ENCODE assay signal across 2 cellular contexts in genomic region chr6:162014069-162014811, GRCh38.
TF ChIP-seq lines count a peak whose summit lies in the region.

No MANE protein-coding gene starts in this region.

TF ChIP-seq in GM23338, 12 proteins besides CTCF, POLR2A, EP300 and RAD21:
- TF ChIP-seq ZNF462 (CRISPR knock-in tag; IDR thresholded peaks at IDR 0.05) (no peak), NANOG (IDR thresholded peaks at IDR 0.05; ENCODE audit: borderline replicate concordance) (no peak), EZH2phosphoT487 (IDR thresholded peaks at IDR 0.05; ENCODE audit: unreplicated experiment) (no peak), ZNF114 (CRISPR knock-in tag; IDR thresholded peaks at IDR 0.05) (no peak), ETS1 (IDR thresholded peaks at IDR 0.05) (no peak), EZH2 (IDR thresholded peaks at IDR 0.05; ENCODE audit: low read depth, unreplicated experiment) (no peak), STAT1 (IDR thresholded peaks at IDR 0.05; ENCODE audit: unreplicated experiment) (no peak), ZNF331 (CRISPR knock-in tag; IDR thresholded peaks at IDR 0.05; ENCODE audit: low read depth) (no peak), CREB1 (CRISPR knock-in tag; IDR thresholded peaks at IDR 0.05; ENCODE audit: low read depth) (no peak), REST (IDR thresholded peaks at IDR 0.05; ENCODE audit: unreplicated experiment) (no peak), JUNB (IDR thresholded peaks at IDR 0.05; ENCODE audit: unreplicated experiment) (no peak), POLR2AphosphoS5 (IDR thresholded peaks at IDR 0.05; ENCODE audit: low read depth) (no peak)

TF ChIP-seq in H1, 55 proteins besides CTCF, POLR2A, EP300 and RAD21 (continued from another document):
- no peak for TF ChIP-seq HDAC2 (IDR thresholded peaks at IDR 0.05; ENCODE audit: borderline replicate concordance in 1 of 2, low read depth in 2 of 2, low read length in 2 of 2)
- TF ChIP-seq SP4 (IDR thresholded peaks at IDR 0.05; ENCODE audit: low read length): no peak
